In genomic region chr18:11154369-11154982, GRCh38 we compare ENCODE assay signal across 9 cellular contexts. TPM values are rescaled to one million over a fixed set of nuclear protein-coding genes. Genes with fewer than 3 reads are reported as not detected.
A peak's percentile ranks its signal among the peaks of the same experiment; 100 is the strongest.
DNase-seq lines count a peak whose midpoint lies in the region; ATAC-seq, FAIRE-seq and TF ChIP-seq lines count a peak whose summit lies in the region.
"Had no signal": no experiment of that assay in that cellular context is flagged by ENCODE, and none has a peak within 500 bp of the region (broad histone marks: within the 10 kb centered on the region; RNA-seq: fewer than 3 reads in every experiment).

No MANE protein-coding gene starts in this region.

- no peak for TF ChIP-seq POLR2A in right lobe of liver (IDR thresholded peaks at IDR 0.05)

- no peaks in the 10 kb centered on the region for H3K9me3 ChIP-seq in astrocyte (ENCODE audit: insufficient read depth, low read depth, low read length)
- no peaks in the 10 kb centered on the region for H3K9me3 ChIP-seq in right lobe of liver
- H3K9me3 ChIP-seq in CD8-positive, alpha-beta memory T cell (ENCODE audit: low read length) = no peaks in the 10 kb centered on the region
- H3K9me3 ChIP-seq: SJCRH30 had no signal

- no peak overlapping the region for H3K27ac Mint-ChIP-seq in astrocyte (ENCODE audit: unreplicated experiment)
- H3K27ac Mint-ChIP-seq in CD8-positive, alpha-beta memory T cell = no peak overlapping the region

- peaks cover 26% of the 10 kb centered on the region for H3K27me3 Mint-ChIP-seq in astrocyte (ENCODE audit: low read depth, unreplicated experiment)
- peaks cover 4 to 16% of the 10 kb centered on the region in 2 donors for H3K27me3 Mint-ChIP-seq in CD8-positive, alpha-beta memory T cell

- no peaks in the 10 kb centered on the region for H3K79me2 ChIP-seq in astrocyte (ENCODE audit: insufficient read depth, low read length)

- H3K27me3 ChIP-seq in astrocyte (ENCODE audit: insufficient read depth, low read length) (peaks cover 27% of the 10 kb centered on the region), right lobe of liver (no peaks in the 10 kb centered on the region)
- H3K27me3 ChIP-seq in CD8-positive, alpha-beta memory T cell (ENCODE audit: insufficient read depth, low read length, poor library complexity, severe bottlenecking) = no peaks in the 10 kb centered on the region
- H3K27me3 ChIP-seq: SJCRH30 had no signal

- peak; percentile 50 for FAIRE-seq in astrocyte (lab: Jason Lieb, UNC)

- no peaks in the 10 kb centered on the region for H4K20me1 ChIP-seq in astrocyte (ENCODE audit: insufficient read depth, low read length)

- POLR2A ChIA-PET in CD8-positive, alpha-beta memory T cell (lab: Charles Lee) = no interaction called here

- no peak overlapping the region for H3K4me2 ChIP-seq in astrocyte (ENCODE audit: low read length)

- H3K36me3 Mint-ChIP-seq in astrocyte (ENCODE audit: low read depth, unreplicated experiment) = no peaks in the 10 kb centered on the region
- no peaks in the 10 kb centered on the region for H3K36me3 Mint-ChIP-seq in CD8-positive, alpha-beta memory T cell

- intact Hi-C loops in right lobe of liver (cut with DNase I) = loop anchor here in 1 of 2 donors (10.0 kb wide), 1 partner anchor 300 kb away; no protein-coding TSS in a partner anchor

- no peak overlapping the region for H3K27ac ChIP-seq in astrocyte (ENCODE audit: low read depth, low read length)
- peak overlapping the region in 1 of 3 donors; percentile 40 for H3K27ac ChIP-seq in right lobe of liver
- H3K27ac ChIP-seq in CD8-positive, alpha-beta memory T cell (ENCODE audit: low read depth, low read length) = no peak overlapping the region
- H3K27ac ChIP-seq: SJCRH30 had no signal

- ATAC-seq in right lobe of liver (peak; percentile 22 to 50 (median 42)), HG03342 (IDR thresholded peaks at IDR 0.05; ENCODE audit: unreplicated experiment) (no peak), HG03280 (IDR thresholded peaks at IDR 0.05; ENCODE audit: unreplicated experiment) (no peak)

- DNase-seq in GM12864 (ENCODE audit: low read depth) = no peak
- DNase-seq in NCI-H1105 (lab: John Stamatoyannopoulos, UW) = peak; percentile 57
- DNase-seq in astrocyte (ENCODE audit: low read depth) = peak; percentile 27
- DNase-seq in right lobe of liver = no peak
- DNase-seq in GM19240 (ENCODE audit: insufficient read length, low spot score) = no peak
- DNase-seq in CD8-positive, alpha-beta memory T cell = no peak

- H3K4me1 Mint-ChIP-seq in astrocyte (ENCODE audit: low read depth, unreplicated experiment) = peaks cover 5% of the 10 kb centered on the region
- peaks cover 0 to 4% (median 0%) of the 10 kb centered on the region in 3 donors for H3K4me1 Mint-ChIP-seq in CD8-positive, alpha-beta memory T cell

- H3K9me3 Mint-ChIP-seq in astrocyte (ENCODE audit: unreplicated experiment) = no peaks in the 10 kb centered on the region
- H3K9me3 Mint-ChIP-seq in CD8-positive, alpha-beta memory T cell = peaks cover 0 to 8% (median 4%) of the 10 kb centered on the region in 5 donors

- no peak overlapping the region for H2AFZ ChIP-seq in astrocyte (ENCODE audit: low read depth, low read length)

- peak; percentile 43 for TF ChIP-seq CTCF in GM12864 (IDR thresholded peaks at IDR 0.05; ENCODE audit: low read depth, low read length, missing control alignments)
- peak; percentile 59 for TF ChIP-seq CTCF in astrocyte (IDR thresholded peaks at IDR 0.05; ENCODE audit: insufficient read depth, low read depth, low read length)
- peak; percentile 56 to 65 (median 62) for TF ChIP-seq CTCF in right lobe of liver (IDR thresholded peaks at IDR 0.05)

- H3K4me3 Mint-ChIP-seq in astrocyte (ENCODE audit: unreplicated experiment) = no peak overlapping the region
- H3K4me3 Mint-ChIP-seq in CD8-positive, alpha-beta memory T cell = no peak overlapping the region

- 9% methylated on average over 2 of the region's 2 CpGs for WGBS in right lobe of liver (ENCODE audit: insufficient coverage, low coverage, low lambda C conversion rate, missing lambda C conversion rate)

- CTCF ChIA-PET in CD8-positive, alpha-beta memory T cell (lab: Charles Lee) = no interaction called here

- H3K4me3 ChIP-seq in GM12864 (ENCODE audit: low read depth, low read length) = no peak overlapping the region
- H3K4me3 ChIP-seq in astrocyte (ENCODE audit: insufficient read depth, low read depth, low read length) = no peak overlapping the region
- no peak overlapping the region for H3K4me3 ChIP-seq in right lobe of liver
- H3K4me3 ChIP-seq in CD8-positive, alpha-beta memory T cell (ENCODE audit: low read length) = no peak overlapping the region
- H3K4me3 ChIP-seq: SJCRH30 had no signal

- H3K4me1 ChIP-seq in astrocyte (ENCODE audit: insufficient read depth, low read length) = no peaks in the 10 kb centered on the region
- H3K4me1 ChIP-seq in right lobe of liver = peaks cover 0 to 18% (median 0%) of the 10 kb centered on the region in 4 donors
- no peaks in the 10 kb centered on the region for H3K4me1 ChIP-seq in CD8-positive, alpha-beta memory T cell (ENCODE audit: insufficient read depth, low read length)
- H3K4me1 ChIP-seq: SJCRH30 had no signal

- no peak overlapping the region for H3K9ac ChIP-seq in astrocyte (ENCODE audit: low read length)

- no peaks in the 10 kb centered on the region for H3K36me3 ChIP-seq in astrocyte (ENCODE audit: insufficient read depth, low read length)
- H3K36me3 ChIP-seq in right lobe of liver = no peaks in the 10 kb centered on the region
- H3K36me3 ChIP-seq in CD8-positive, alpha-beta memory T cell (ENCODE audit: insufficient read depth, low read length) = no peaks in the 10 kb centered on the region
- H3K36me3 ChIP-seq: SJCRH30 had no signal

RNA-seq across cellular contexts. Expression of gene PIEZO2, which starts 5.1 kb away (rescaled TPM):
- total RNA-seq in astrocyte (5.3 and 11.8 TPM in 2 replicates), right lobe of liver (10 to 100 TPM in 3 of 6 experiments, 1 to 10 TPM in 3; 6.6 to 16.9 (median 10.1) TPM)
- not detected for total RNA-seq in CD8-positive, alpha-beta memory T cell
- not detected for polyA plus RNA-seq in CD8-positive, alpha-beta memory T cell

Comparison
In these comparisons a context has a peak if more than half of its experiments do, and no peak if none do; other contexts are left out.
1. DNase-seq: peak in NCI-H1105 (single experiment) and astrocyte (single experiment); none in GM12864 (single experiment), right lobe of liver (0 of 3), GM19240 (single experiment) and CD8-positive, alpha-beta memory T cell (0 of 5).
2. ATAC-seq: peak in right lobe of liver (4 of 4); none in HG03342 (single experiment) and HG03280 (single experiment).
3. Peak in every context shown above with its lines, with median percentiles within 50 percentile points of each other: CTCF ChIP-seq.